1 cellular context compared by ENCODE assay signal in the genomic region with DNA sequence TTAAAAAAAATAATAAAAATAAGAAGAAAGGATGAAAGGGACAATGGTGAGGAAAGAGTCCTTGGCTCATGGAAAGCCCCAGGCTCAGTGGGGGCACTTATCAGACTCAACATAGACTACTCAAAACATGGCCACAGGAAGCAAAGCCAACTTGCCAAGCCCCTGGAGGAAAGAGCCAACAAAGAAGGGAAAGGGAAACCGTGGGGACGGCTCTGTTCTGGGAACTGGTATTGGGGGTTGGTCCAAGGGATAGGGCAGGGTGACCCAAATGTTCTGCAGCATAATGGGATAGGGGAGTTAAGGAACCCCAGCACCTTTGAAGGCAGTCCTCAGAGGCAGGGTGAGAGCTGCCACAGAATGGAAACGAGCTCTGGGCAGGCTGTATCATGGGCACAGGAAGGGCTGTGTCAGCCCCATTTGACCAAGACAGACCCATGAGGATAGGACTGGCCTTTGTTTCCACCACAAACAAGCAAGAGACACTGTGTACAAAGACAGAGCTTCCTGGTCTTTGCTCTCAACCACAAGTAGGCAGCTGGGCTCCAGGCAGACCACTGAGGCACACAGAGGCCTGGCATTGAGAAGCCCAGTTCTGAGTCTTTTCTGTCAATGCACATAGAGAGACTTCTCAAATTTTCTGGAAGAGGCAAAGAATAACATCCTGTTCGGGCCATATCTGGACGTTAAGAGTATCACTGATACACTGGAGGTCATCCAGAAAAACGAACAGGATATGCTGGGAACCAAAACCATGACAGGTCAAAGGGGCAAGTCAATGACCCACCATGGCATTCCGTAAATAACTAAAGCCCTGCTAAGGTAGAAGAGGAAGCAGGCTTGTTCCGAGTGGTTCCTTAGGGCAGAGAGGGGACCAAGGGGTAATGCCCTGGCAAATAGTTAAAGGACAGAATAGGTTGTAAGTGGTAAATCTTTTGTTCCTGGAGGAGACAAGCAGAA.
TF ChIP-seq lines count a peak whose summit lies in the region.

No MANE protein-coding gene starts in this region.

TF ChIP-seq in IMR-90, 13 proteins besides CTCF, POLR2A, EP300 and RAD21:
- TF ChIP-seq CHD1 (IDR thresholded peaks at IDR 0.05; ENCODE audit: low read depth, low read length) (no peak), BHLHE40 (IDR thresholded peaks at IDR 0.05; ENCODE audit: low read depth, low read length) (no peak), MAZ (IDR thresholded peaks at IDR 0.05; ENCODE audit: borderline replicate concordance, low read depth, low read length) (no peak), RCOR1 (IDR thresholded peaks at IDR 0.05; ENCODE audit: insufficient replicate concordance, low read length) (no peak), SMC3 (IDR thresholded peaks at IDR 0.05; ENCODE audit: low read depth, low read length) (no peak), NFE2L2 (IDR thresholded peaks at IDR 0.05; ENCODE audit: low read depth, low read length) (no peak), MAFK (IDR thresholded peaks at IDR 0.05; ENCODE audit: low read depth, low read length) (no peak), MXI1 (IDR thresholded peaks at IDR 0.05; ENCODE audit: borderline replicate concordance, low read depth, low read length) (no peak)
- TF ChIP-seq, protein P1, sequence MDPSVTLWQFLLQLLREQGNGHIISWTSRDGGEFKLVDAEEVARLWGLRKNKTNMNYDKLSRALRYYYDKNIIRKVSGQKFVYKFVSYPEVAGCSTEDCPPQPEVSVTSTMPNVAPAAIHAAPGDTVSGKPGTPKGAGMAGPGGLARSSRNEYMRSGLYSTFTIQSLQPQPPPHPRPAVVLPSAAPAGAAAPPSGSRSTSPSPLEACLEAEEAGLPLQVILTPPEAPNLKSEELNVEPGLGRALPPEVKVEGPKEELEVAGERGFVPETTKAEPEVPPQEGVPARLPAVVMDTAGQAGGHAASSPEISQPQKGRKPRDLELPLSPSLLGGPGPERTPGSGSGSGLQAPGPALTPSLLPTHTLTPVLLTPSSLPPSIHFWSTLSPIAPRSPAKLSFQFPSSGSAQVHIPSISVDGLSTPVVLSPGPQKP (IDR thresholded peaks at IDR 0.05; ENCODE audit: borderline replicate concordance, low read depth, low read length): no peak
- TF ChIP-seq, protein P2, sequence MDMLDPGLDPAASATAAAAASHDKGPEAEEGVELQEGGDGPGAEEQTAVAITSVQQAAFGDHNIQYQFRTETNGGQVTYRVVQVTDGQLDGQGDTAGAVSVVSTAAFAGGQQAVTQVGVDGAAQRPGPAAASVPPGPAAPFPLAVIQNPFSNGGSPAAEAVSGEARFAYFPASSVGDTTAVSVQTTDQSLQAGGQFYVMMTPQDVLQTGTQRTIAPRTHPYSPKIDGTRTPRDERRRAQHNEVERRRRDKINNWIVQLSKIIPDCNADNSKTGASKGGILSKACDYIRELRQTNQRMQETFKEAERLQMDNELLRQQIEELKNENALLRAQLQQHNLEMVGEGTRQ (IDR thresholded peaks at IDR 0.05; ENCODE audit: low read depth, low read length): no peak
TF ChIP-seq in IMR-90: peak in this region for 0.
